Comparison of ENCODE assay signal across 1 cellular context in genomic region chrX:119706616-119707015, GRCh38.
TF ChIP-seq lines count a peak whose summit lies in the region.

No MANE protein-coding gene starts in this region.

TF ChIP-seq in GM12878, 131 proteins besides CTCF, POLR2A, EP300 and RAD21 (continued from another document):
- no peak for TF ChIP-seq NRF1 (conservative IDR thresholded peaks at IDR 0.05; ENCODE audit: low read depth, low read length)
- no peak for TF ChIP-seq PML (IDR thresholded peaks at IDR 0.05; ENCODE audit: low read length)
- no peak for TF ChIP-seq TAF1 (IDR thresholded peaks at IDR 0.05; ENCODE audit: borderline replicate concordance, low read depth, low read length)
- TF ChIP-seq MYB (IDR thresholded peaks at IDR 0.05; ENCODE audit: borderline replicate concordance, low read depth, low read length) = no peak
- no peak for TF ChIP-seq FOS (IDR thresholded peaks at IDR 0.05; ENCODE audit: borderline replicate concordance, extremely low read depth, insufficient read length)
- TF ChIP-seq, protein P1, sequence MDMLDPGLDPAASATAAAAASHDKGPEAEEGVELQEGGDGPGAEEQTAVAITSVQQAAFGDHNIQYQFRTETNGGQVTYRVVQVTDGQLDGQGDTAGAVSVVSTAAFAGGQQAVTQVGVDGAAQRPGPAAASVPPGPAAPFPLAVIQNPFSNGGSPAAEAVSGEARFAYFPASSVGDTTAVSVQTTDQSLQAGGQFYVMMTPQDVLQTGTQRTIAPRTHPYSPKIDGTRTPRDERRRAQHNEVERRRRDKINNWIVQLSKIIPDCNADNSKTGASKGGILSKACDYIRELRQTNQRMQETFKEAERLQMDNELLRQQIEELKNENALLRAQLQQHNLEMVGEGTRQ (IDR thresholded peaks at IDR 0.05; ENCODE audit: borderline replicate concordance, low read depth, low read length) = no peak
- no peak for TF ChIP-seq BHLHE40 (IDR thresholded peaks at IDR 0.05; ENCODE audit: borderline replicate concordance in 1 of 2, low read depth in 2 of 2, low read length in 1 of 2)
- TF ChIP-seq CREM (IDR thresholded peaks at IDR 0.05; ENCODE audit: low read depth) = peak; percentile 74
- TF ChIP-seq ZBED1 (IDR thresholded peaks at IDR 0.05; ENCODE audit: borderline replicate concordance) = no peak
- no peak for TF ChIP-seq ESRRA (IDR thresholded peaks at IDR 0.05; ENCODE audit: low read length)
- TF ChIP-seq, protein P2, sequence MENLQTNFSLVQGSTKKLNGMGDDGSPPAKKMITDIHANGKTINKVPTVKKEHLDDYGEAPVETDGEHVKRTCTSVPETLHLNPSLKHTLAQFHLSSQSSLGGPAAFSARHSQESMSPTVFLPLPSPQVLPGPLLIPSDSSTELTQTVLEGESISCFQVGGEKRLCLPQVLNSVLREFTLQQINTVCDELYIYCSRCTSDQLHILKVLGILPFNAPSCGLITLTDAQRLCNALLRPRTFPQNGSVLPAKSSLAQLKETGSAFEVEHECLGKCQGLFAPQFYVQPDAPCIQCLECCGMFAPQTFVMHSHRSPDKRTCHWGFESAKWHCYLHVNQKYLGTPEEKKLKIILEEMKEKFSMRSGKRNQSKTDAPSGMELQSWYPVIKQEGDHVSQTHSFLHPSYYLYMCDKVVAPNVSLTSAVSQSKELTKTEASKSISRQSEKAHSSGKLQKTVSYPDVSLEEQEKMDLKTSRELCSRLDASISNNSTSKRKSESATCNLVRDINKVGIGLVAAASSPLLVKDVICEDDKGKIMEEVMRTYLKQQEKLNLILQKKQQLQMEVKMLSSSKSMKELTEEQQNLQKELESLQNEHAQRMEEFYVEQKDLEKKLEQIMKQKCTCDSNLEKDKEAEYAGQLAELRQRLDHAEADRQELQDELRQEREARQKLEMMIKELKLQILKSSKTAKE (IDR thresholded peaks at IDR 0.05; ENCODE audit: low read depth, poor library complexity, severe bottlenecking) = no peak
- TF ChIP-seq SMARCA5 (IDR thresholded peaks at IDR 0.05) = no peak
- no peak for TF ChIP-seq IRF5 (IDR thresholded peaks at IDR 0.05; ENCODE audit: borderline replicate concordance)
- TF ChIP-seq IRF4 (IDR thresholded peaks at IDR 0.05; ENCODE audit: low read depth, low read length) = peak; percentile 86
- TF ChIP-seq SIN3A (IDR thresholded peaks at IDR 0.05; ENCODE audit: low read depth, low read length) = no peak
- TF ChIP-seq, protein P3, sequence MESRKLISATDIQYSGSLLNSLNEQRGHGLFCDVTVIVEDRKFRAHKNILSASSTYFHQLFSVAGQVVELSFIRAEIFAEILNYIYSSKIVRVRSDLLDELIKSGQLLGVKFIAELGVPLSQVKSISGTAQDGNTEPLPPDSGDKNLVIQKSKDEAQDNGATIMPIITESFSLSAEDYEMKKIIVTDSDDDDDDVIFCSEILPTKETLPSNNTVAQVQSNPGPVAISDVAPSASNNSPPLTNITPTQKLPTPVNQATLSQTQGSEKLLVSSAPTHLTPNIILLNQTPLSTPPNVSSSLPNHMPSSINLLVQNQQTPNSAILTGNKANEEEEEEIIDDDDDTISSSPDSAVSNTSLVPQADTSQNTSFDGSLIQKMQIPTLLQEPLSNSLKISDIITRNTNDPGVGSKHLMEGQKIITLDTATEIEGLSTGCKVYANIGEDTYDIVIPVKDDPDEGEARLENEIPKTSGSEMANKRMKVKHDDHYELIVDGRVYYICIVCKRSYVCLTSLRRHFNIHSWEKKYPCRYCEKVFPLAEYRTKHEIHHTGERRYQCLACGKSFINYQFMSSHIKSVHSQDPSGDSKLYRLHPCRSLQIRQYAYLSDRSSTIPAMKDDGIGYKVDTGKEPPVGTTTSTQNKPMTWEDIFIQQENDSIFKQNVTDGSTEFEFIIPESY (IDR thresholded peaks at IDR 0.05) = no peak
- no peak for TF ChIP-seq NBN (IDR thresholded peaks at IDR 0.05)
- TF ChIP-seq PAX5 (IDR thresholded peaks at IDR 0.05; ENCODE audit: borderline replicate concordance, low read depth, low read length) = no peak
- TF ChIP-seq MEF2A (IDR thresholded peaks at IDR 0.05; ENCODE audit: insufficient read depth, low read depth, low read length) = no peak
- TF ChIP-seq SMC3 (IDR thresholded peaks at IDR 0.05; ENCODE audit: borderline replicate concordance, low read length) = no peak
- no peak for TF ChIP-seq ZNF622 (IDR thresholded peaks at IDR 0.05)
- TF ChIP-seq HDGF (IDR thresholded peaks at IDR 0.05) = no peak
- TF ChIP-seq KAT2A (conservative IDR thresholded peaks at IDR 0.05; ENCODE audit: control insufficient read depth, low read depth, low read length) = no peak
- no peak for TF ChIP-seq SMAD1 (IDR thresholded peaks at IDR 0.05; ENCODE audit: low read depth, partially characterized antibody)
- TF ChIP-seq, protein P4, sequence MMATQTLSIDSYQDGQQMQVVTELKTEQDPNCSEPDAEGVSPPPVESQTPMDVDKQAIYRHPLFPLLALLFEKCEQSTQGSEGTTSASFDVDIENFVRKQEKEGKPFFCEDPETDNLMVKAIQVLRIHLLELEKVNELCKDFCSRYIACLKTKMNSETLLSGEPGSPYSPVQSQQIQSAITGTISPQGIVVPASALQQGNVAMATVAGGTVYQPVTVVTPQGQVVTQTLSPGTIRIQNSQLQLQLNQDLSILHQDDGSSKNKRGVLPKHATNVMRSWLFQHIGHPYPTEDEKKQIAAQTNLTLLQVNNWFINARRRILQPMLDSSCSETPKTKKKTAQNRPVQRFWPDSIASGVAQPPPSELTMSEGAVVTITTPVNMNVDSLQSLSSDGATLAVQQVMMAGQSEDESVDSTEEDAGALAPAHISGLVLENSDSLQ (IDR thresholded peaks at IDR 0.05) = no peak; the same call in 1 of the 2 replicates
- TF ChIP-seq ZZZ3 (IDR thresholded peaks at IDR 0.05; ENCODE audit: control insufficient read depth, insufficient read length, low read depth) = no peak
- no peak for TF ChIP-seq GABPA (IDR thresholded peaks at IDR 0.05; ENCODE audit: low read depth)
- no peak for TF ChIP-seq CBX5 (IDR thresholded peaks at IDR 0.05; ENCODE audit: low read depth)
- no peak for TF ChIP-seq SPI1 (IDR thresholded peaks at IDR 0.05; ENCODE audit: borderline replicate concordance, insufficient read depth, low read depth, low read length)
- TF ChIP-seq NR2C2 (IDR thresholded peaks at IDR 0.05; ENCODE audit: borderline replicate concordance, control insufficient read depth, insufficient read length, low read depth) = no peak
- TF ChIP-seq, protein P5, sequence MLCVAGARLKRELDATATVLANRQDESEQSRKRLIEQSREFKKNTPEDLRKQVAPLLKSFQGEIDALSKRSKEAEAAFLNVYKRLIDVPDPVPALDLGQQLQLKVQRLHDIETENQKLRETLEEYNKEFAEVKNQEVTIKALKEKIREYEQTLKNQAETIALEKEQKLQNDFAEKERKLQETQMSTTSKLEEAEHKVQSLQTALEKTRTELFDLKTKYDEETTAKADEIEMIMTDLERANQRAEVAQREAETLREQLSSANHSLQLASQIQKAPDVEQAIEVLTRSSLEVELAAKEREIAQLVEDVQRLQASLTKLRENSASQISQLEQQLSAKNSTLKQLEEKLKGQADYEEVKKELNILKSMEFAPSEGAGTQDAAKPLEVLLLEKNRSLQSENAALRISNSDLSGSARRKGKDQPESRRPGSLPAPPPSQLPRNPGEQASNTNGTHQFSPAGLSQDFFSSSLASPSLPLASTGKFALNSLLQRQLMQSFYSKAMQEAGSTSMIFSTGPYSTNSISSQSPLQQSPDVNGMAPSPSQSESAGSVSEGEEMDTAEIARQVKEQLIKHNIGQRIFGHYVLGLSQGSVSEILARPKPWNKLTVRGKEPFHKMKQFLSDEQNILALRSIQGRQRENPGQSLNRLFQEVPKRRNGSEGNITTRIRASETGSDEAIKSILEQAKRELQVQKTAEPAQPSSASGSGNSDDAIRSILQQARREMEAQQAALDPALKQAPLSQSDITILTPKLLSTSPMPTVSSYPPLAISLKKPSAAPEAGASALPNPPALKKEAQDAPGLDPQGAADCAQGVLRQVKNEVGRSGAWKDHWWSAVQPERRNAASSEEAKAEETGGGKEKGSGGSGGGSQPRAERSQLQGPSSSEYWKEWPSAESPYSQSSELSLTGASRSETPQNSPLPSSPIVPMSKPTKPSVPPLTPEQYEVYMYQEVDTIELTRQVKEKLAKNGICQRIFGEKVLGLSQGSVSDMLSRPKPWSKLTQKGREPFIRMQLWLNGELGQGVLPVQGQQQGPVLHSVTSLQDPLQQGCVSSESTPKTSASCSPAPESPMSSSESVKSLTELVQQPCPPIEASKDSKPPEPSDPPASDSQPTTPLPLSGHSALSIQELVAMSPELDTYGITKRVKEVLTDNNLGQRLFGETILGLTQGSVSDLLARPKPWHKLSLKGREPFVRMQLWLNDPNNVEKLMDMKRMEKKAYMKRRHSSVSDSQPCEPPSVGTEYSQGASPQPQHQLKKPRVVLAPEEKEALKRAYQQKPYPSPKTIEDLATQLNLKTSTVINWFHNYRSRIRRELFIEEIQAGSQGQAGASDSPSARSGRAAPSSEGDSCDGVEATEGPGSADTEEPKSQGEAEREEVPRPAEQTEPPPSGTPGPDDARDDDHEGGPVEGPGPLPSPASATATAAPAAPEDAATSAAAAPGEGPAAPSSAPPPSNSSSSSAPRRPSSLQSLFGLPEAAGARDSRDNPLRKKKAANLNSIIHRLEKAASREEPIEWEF (IDR thresholded peaks at IDR 0.05; ENCODE audit: insufficient replicate concordance, low read depth, low read length) = no peak
- peak; percentile 90 for TF ChIP-seq JUNB (IDR thresholded peaks at IDR 0.05)
- TF ChIP-seq LARP7 (IDR thresholded peaks at IDR 0.05) = no peak
- TF ChIP-seq ZNF274 (IDR thresholded peaks at IDR 0.05; ENCODE audit: insufficient read depth, insufficient read length) = no peak
- TF ChIP-seq, protein P6, sequence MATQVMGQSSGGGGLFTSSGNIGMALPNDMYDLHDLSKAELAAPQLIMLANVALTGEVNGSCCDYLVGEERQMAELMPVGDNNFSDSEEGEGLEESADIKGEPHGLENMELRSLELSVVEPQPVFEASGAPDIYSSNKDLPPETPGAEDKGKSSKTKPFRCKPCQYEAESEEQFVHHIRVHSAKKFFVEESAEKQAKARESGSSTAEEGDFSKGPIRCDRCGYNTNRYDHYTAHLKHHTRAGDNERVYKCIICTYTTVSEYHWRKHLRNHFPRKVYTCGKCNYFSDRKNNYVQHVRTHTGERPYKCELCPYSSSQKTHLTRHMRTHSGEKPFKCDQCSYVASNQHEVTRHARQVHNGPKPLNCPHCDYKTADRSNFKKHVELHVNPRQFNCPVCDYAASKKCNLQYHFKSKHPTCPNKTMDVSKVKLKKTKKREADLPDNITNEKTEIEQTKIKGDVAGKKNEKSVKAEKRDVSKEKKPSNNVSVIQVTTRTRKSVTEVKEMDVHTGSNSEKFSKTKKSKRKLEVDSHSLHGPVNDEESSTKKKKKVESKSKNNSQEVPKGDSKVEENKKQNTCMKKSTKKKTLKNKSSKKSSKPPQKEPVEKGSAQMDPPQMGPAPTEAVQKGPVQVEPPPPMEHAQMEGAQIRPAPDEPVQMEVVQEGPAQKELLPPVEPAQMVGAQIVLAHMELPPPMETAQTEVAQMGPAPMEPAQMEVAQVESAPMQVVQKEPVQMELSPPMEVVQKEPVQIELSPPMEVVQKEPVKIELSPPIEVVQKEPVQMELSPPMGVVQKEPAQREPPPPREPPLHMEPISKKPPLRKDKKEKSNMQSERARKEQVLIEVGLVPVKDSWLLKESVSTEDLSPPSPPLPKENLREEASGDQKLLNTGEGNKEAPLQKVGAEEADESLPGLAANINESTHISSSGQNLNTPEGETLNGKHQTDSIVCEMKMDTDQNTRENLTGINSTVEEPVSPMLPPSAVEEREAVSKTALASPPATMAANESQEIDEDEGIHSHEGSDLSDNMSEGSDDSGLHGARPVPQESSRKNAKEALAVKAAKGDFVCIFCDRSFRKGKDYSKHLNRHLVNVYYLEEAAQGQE (IDR thresholded peaks at IDR 0.05; ENCODE audit: low read depth, low read length) = no peak
TF ChIP-seq in GM12878: peak in this region for 9.
